9 cellular contexts compared by ENCODE assay signal in genomic region chr1:8425150-8425780, GRCh38.
DNase-seq lines count a peak whose midpoint lies in the region; ATAC-seq and TF ChIP-seq lines count a peak whose summit lies in the region.
"Had no signal": no experiment of that assay in that cellular context is flagged by ENCODE, and none has a peak within 500 bp of the region (broad histone marks: within the 10 kb centered on the region; RNA-seq: fewer than 3 reads in every experiment).

No MANE protein-coding gene starts in this region.

- peaks cover 16 to 59% (median 31%) of the 10 kb centered on the region in 4 donors for H3K4me1 ChIP-seq in transverse colon

- H3K9me3 Mint-ChIP-seq in activated naive CD4-positive, alpha-beta T cell treated with anti-CD3 and anti-CD28 coated beads, Interleukin-2, amount 10 ng/mL, durations not matched to agents 7 days and 5 days = no peaks in the 10 kb centered on the region
- H3K9me3 Mint-ChIP-seq in mesothelial cell of epicardium = no peaks in the 10 kb centered on the region

- intact Hi-C loops in transverse colon (cut with DNase I; ENCODE audit: low total_unique reads) = loop anchor here (10.0 kb wide), 1 partner anchor 300 kb away; no protein-coding TSS in a partner anchor

- peak overlapping the region; percentile 90 for H3K27ac Mint-ChIP-seq in activated naive CD4-positive, alpha-beta T cell treated with anti-CD3 and anti-CD28 coated beads, Interleukin-2, amount 10 ng/mL, durations not matched to agents 7 days and 5 days
- peak overlapping the region; percentile 82 for H3K27ac Mint-ChIP-seq in mesothelial cell of epicardium

- peaks cover 33% of the 10 kb centered on the region for H3K36me3 Mint-ChIP-seq in activated naive CD4-positive, alpha-beta T cell treated with anti-CD3 and anti-CD28 coated beads, Interleukin-2, amount 10 ng/mL, durations not matched to agents 7 days and 5 days
- no peaks in the 10 kb centered on the region for H3K36me3 Mint-ChIP-seq in mesothelial cell of epicardium

- 95 to 97% methylated on average over 9 to 10 of the region's 10 CpGs for WGBS in transverse colon (ENCODE audit: low coverage in 1 of 2), 2 donors

- no peaks in the 10 kb centered on the region for H3K27me3 ChIP-seq in transverse colon

- no peaks in the 10 kb centered on the region for H3K9me3 ChIP-seq in transverse colon

- ATAC-seq in HG02884 (IDR thresholded peaks at IDR 0.05; ENCODE audit: unreplicated experiment) = no peak

- H3K27ac ChIP-seq in angular gyrus (ENCODE audit: low read depth, low read length) (peak overlapping the region; percentile 90), transverse colon (peak overlapping the region; percentile 98 to 100 (median 99))

- H3K4me1 Mint-ChIP-seq in activated naive CD4-positive, alpha-beta T cell treated with anti-CD3 and anti-CD28 coated beads, Interleukin-2, amount 10 ng/mL, durations not matched to agents 7 days and 5 days = peaks cover 59% of the 10 kb centered on the region
- peaks cover 21% of the 10 kb centered on the region for H3K4me1 Mint-ChIP-seq in mesothelial cell of epicardium

- no peak overlapping the region for H3K4me3 ChIP-seq in transverse colon

- no peaks in the 10 kb centered on the region for H3K27me3 Mint-ChIP-seq in activated naive CD4-positive, alpha-beta T cell treated with anti-CD3 and anti-CD28 coated beads, Interleukin-2, amount 10 ng/mL, durations not matched to agents 7 days and 5 days
- no peaks in the 10 kb centered on the region for H3K27me3 Mint-ChIP-seq in mesothelial cell of epicardium (ENCODE audit: low read depth)

- in situ Hi-C loops in transverse colon (cut with MboI; ENCODE audit: low pct_ligation_motif_present in 1 of 4, low pct_unique_long_range_greater_than_20kb in 1 of 4, low sequenced_read_pairs in 3 of 4) = no loop called here

- TF ChIP-seq EP300 in transverse colon (IDR thresholded peaks at IDR 0.05; ENCODE audit: low read depth) = no peak

- TF ChIP-seq CTCF in mesothelial cell of epicardium (IDR thresholded peaks at IDR 0.05; ENCODE audit: unreplicated experiment) = no peak
- no peak for TF ChIP-seq CTCF in transverse colon (IDR thresholded peaks at IDR 0.05)

- no peak for DNase-seq in activated naive CD4-positive, alpha-beta T cell treated with anti-CD3 and anti-CD28 coated beads, Interleukin-2, amount 10 ng/mL, durations not matched to agents 7 days and 5 days
- no peak for DNase-seq in activated naive CD4-positive, alpha-beta T cell treated with anti-CD3 and anti-CD28 coated beads, Interleukin-2, amount 50 U/mL, for 16 hours
- DNase-seq in mesothelial cell of epicardium (ENCODE audit: low spot score in 2 of 2, unreplicated experiment in 2 of 2) (no peak), transverse colon (no peak), SK-N-DZ (ENCODE audit: low spot score) (no peak), NCI-H2107 treated with DMSO at 0.1 percent for 48 hours (lab: John Stamatoyannopoulos, UW; ENCODE audit: unreplicated experiment) (no peak)
- DNase-seq: MM.1S had no signal

- TF ChIP-seq POLR2A in transverse colon (IDR thresholded peaks at IDR 0.05) = no peak

- peak overlapping the region; percentile 21 for H3K4me3 Mint-ChIP-seq in activated naive CD4-positive, alpha-beta T cell treated with anti-CD3 and anti-CD28 coated beads, Interleukin-2, amount 10 ng/mL, durations not matched to agents 7 days and 5 days
- H3K4me3 Mint-ChIP-seq in mesothelial cell of epicardium = peak overlapping the region; percentile 79

- no peaks in the 10 kb centered on the region for H3K36me3 ChIP-seq in transverse colon

- CTCF ChIA-PET in activated naive CD4-positive, alpha-beta T cell treated with anti-CD3 and anti-CD28 coated beads, Interleukin-2, amount 10 ng/mL, durations not matched to agents 7 days and 5 days (lab: Charles Lee) = interaction anchor here (0.8 to 1.5 kb wide), 2 partner anchors 96 to 100 kb away, joined by 4 read pairs; no protein-coding TSS in a partner anchor
